Comparison of ENCODE assay signal across 12 cellular contexts in genomic region chr1:36178479-36179219, GRCh38. TPM values are rescaled to one million over a fixed set of nuclear protein-coding genes. Genes with fewer than 3 reads are reported as not detected.
A peak's percentile ranks its signal among the peaks of the same experiment; 100 is the strongest.
DNase-seq lines count a peak whose midpoint lies in the region; ATAC-seq and TF ChIP-seq lines count a peak whose summit lies in the region.
"Had no signal": no experiment of that assay in that cellular context is flagged by ENCODE, and none has a peak within 500 bp of the region (broad histone marks: within the 10 kb centered on the region; RNA-seq: fewer than 3 reads in every experiment).

No MANE protein-coding gene starts in this region.

- no peaks in the 10 kb centered on the region for H3K27me3 ChIP-seq in esophagus squamous epithelium
- no peaks in the 10 kb centered on the region for H3K27me3 ChIP-seq in left lung
- H3K27me3 ChIP-seq in suprapubic skin: no peaks in the 10 kb centered on the region

- H3K36me3 ChIP-seq in esophagus squamous epithelium (peaks cover 61 to 88% (median 72%) of the 10 kb centered on the region in 3 donors), left lung (peaks cover 0 to 89% of the 10 kb centered on the region in 2 donors), suprapubic skin (peaks cover 82% of the 10 kb centered on the region)

- H3K27ac ChIP-seq in RWPE1 (peak overlapping the region; percentile 67), esophagus squamous epithelium (peak overlapping the region in 3 of 4 donors; percentile 46 to 63 (median 50)), left lung (no peak overlapping the region), suprapubic skin (peak overlapping the region; percentile 18)

- no peak for TF ChIP-seq POLR2A in esophagus squamous epithelium (IDR thresholded peaks at IDR 0.05)
- no peak for TF ChIP-seq POLR2A in suprapubic skin (IDR thresholded peaks at IDR 0.05)

- CTCF ChIA-PET in RWPE1 (lab: Yijun Ruan, JAX): interaction anchor here (1.4 kb wide), 1 partner anchor 9 kb away, joined by 3 read pairs; no protein-coding TSS in a partner anchor

- H3K9me3 ChIP-seq in esophagus squamous epithelium: no peaks in the 10 kb centered on the region
- no peaks in the 10 kb centered on the region for H3K9me3 ChIP-seq in left lung
- no peaks in the 10 kb centered on the region for H3K9me3 ChIP-seq in suprapubic skin

- H3K4me3 ChIP-seq in esophagus squamous epithelium (no peak overlapping the region), left lung (no peak overlapping the region), suprapubic skin (peak overlapping the region; percentile 5)

- DNase-seq in RWPE1 (ENCODE audit: low spot score): no peak
- no peak for DNase-seq in esophagus squamous epithelium (lab: John Stamatoyannopoulos, UW)
- DNase-seq in left lung: peak; percentile 64 to 82
- DNase-seq in suprapubic skin (ENCODE audit: low spot score in 2 of 2): no peak
- DNase-seq in NCI-H748 treated with DMSO at 0.1 percent for 48 hours (lab: John Stamatoyannopoulos, UW): no peak
- DNase-seq in activated CD4-positive, alpha-beta T cell treated with anti-CD3 and anti-CD28 coated beads for 48 hours: no peak
- DNase-seq: activated T-cell treated with anti-CD3 and anti-CD28 coated beads for 4 hours, erythroblast, HCEC 1CT, RPMI8226 had no signal

- WGBS in esophagus squamous epithelium, 2 donors: 73 to 82% methylated on average over 24 to 35 of the region's 62 CpGs
- WGBS in suprapubic skin: 79% methylated on average over 61 of the region's 62 CpGs

- intact Hi-C loops in esophagus squamous epithelium (cut with DNase I): no loop called here
- intact Hi-C loops in left lung (cut with DNase I): no loop called here

- TF ChIP-seq EP300 in suprapubic skin (IDR thresholded peaks at IDR 0.05): no peak

- H3K4me1 ChIP-seq in esophagus squamous epithelium: peaks cover 7 to 41% (median 13%) of the 10 kb centered on the region in 3 donors
- H3K4me1 ChIP-seq in left lung: peaks cover 3% of the 10 kb centered on the region in 2 donors
- H3K4me1 ChIP-seq in suprapubic skin: peaks cover 10% of the 10 kb centered on the region

- ATAC-seq in left lung (peak; percentile 83), HG02678 (IDR thresholded peaks at IDR 0.05; ENCODE audit: unreplicated experiment) (no peak)
- ATAC-seq: sciatic nerve had no signal

- TF ChIP-seq CTCF in RWPE1 (conservative IDR thresholded peaks at IDR 0.05; ENCODE audit: low read depth): no peak
- TF ChIP-seq CTCF in esophagus squamous epithelium (IDR thresholded peaks at IDR 0.05): no peak
- TF ChIP-seq CTCF in left lung (IDR thresholded peaks at IDR 0.05): no peak
- TF ChIP-seq CTCF in suprapubic skin (IDR thresholded peaks at IDR 0.05): no peak

- POLR2A ChIA-PET in RWPE1 (lab: Yijun Ruan, JAX; ENCODE audit: low non-redundant PET): no interaction called here

RNA-seq across cellular contexts. Expression of gene MAP7D1, which starts 22.7 kb away (rescaled TPM):
- total RNA-seq in esophagus squamous epithelium: 100 to 1,000 TPM in 2 of 4 donors, 10 to 100 TPM in 2; 59.4 to 180 (median 92.9) TPM
- total RNA-seq in left lung: 100 to 1,000 TPM; 123 to 147 TPM
- total RNA-seq in suprapubic skin: 100 to 1,000 TPM in 1 of 4 donors, 10 to 100 TPM in 3; 80.0 to 119 (median 94.6) TPM

RNA-seq across cellular contexts. Expression of gene TRAPPC3, which starts 29.4 kb away (rescaled TPM):
- 100 to 1,000 TPM in 2 of 4 donors, 10 to 100 TPM in 2; 68.3 to 132 (median 112) TPM for total RNA-seq in esophagus squamous epithelium
- 10 to 100 TPM; 66.0 to 71.4 TPM for total RNA-seq in left lung
- 100 to 1,000 TPM in 2 of 4 donors, 10 to 100 TPM in 2; 68.7 to 111 (median 97.5) TPM for total RNA-seq in suprapubic skin

RNA-seq across cellular contexts. Expression of gene THRAP3, which starts 45.6 kb away (rescaled TPM):
- 10 to 100 TPM; 56.5 to 83.5 (median 73.6) TPM for total RNA-seq in esophagus squamous epithelium
- 10 to 100 TPM; 86.2 to 93.0 TPM for total RNA-seq in left lung
- total RNA-seq in suprapubic skin: 10 to 100 TPM; 73.3 to 93.3 (median 78.2) TPM

RNA-seq across cellular contexts. Expression of gene COL8A2, which starts 53.6 kb away (rescaled TPM):
- total RNA-seq in esophagus squamous epithelium: 1 to 10 TPM; 4.0 to 7.4 (median 5.1) TPM
- total RNA-seq in left lung: 1 to 10 TPM; 7.0 to 8.4 TPM
- 1 to 10 TPM; 4.9 to 5.6 (median 5.2) TPM for total RNA-seq in suprapubic skin

Comparison
In these comparisons a context has a peak if more than half of its experiments do, and no peak if none do; other contexts are left out.
1. DNase-seq: peak in left lung (2 of 2); none in RWPE1 (single experiment), esophagus squamous epithelium (single experiment), suprapubic skin (0 of 2), NCI-H748 treated with DMSO at 0.1 percent for 48 hours (single experiment) and activated CD4-positive, alpha-beta T cell treated with anti-CD3 and anti-CD28 coated beads for 48 hours (single experiment).
2. H3K27ac ChIP-seq: peak in RWPE1 (single experiment), esophagus squamous epithelium (3 of 4) and suprapubic skin (single experiment); none in left lung (0 of 2).